11 cellular contexts compared by ENCODE assay signal in the genomic region with DNA sequence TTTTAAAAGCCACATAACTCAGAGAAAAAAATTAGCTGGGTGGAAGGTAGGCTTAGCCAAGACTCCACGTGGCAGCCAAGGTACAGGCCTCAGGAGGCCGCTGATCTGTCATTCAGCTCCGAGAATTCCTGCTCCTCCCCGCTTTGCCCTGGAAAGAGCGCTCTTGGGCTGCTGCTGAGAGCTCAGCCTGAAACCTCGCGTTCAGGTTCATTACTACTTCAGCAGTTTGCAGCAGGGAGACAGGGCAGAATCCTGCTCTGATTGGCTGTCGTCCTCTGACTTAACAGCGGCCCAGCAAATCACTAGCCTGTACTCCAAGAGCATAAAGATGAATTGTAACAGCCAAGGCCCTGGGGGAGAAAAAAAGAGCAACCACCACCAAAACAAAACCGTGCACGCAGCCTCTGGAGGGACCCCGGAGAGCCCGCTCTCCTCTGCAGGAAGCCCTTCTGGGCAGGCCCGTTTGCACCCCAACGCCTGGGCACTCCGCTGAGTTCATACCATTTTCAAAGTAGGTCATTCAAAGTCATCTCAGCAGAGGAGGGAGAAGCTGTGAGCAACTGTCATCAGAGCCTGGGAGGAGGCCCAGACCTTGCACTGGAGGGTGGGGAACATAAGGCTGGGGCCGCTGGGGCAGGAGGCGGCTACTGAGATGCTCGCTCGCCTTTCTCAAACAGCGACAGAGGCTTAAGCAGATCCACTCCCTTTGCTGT. TPM values are rescaled to one million over a fixed set of nuclear protein-coding genes. Genes with fewer than 3 reads are reported as not detected.
DNase-seq lines count a peak whose midpoint lies in the region; ATAC-seq and TF ChIP-seq lines count a peak whose summit lies in the region.
"Had no signal": no experiment of that assay in that cellular context is flagged by ENCODE, and none has a peak within 500 bp of the region (broad histone marks: within the 10 kb centered on the region; RNA-seq: fewer than 3 reads in every experiment).

No MANE protein-coding gene starts in this region.

- peak; percentile 11 for DNase-seq in SHP77 treated with DMSO at 0.1 percent for 48 hours (lab: John Stamatoyannopoulos, UW)
- DNase-seq in fibroblast of pulmonary artery (ENCODE audit: low read depth), result peak; percentile 66
- no peak for DNase-seq in lower lobe of right lung
- DNase-seq in thoracic aorta (ENCODE audit: low spot score), result no peak
- no peak for DNase-seq in activated T-cell treated with anti-CD3 and anti-CD28 coated beads, Interleukin-2, amount 50 U/mL, for 48 hours
- no peak for DNase-seq in NCI-H510A treated with DMSO at 0.1 percent for 48 hours (lab: John Stamatoyannopoulos, UW)
- no peak for DNase-seq in activated CD4-positive, alpha-beta T cell treated with anti-CD3 and anti-CD28 coated beads for 48 hours
- DNase-seq: effector CD8-positive, alpha-beta T cell; NCI-H1105 had no signal

- intact Hi-C loops in lower lobe of right lung (cut with DNase I), result no loop called here

- H3K4me3 ChIP-seq in fibroblast of pulmonary artery (replicated peaks; ENCODE audit: low read depth, low read length) (no peak overlapping the region), lower lobe of right lung (no peak overlapping the region), thoracic aorta (peak overlapping the region; percentile 48)
- H3K4me3 ChIP-seq: HAP-1 had no signal

- TF ChIP-seq CTCF in fibroblast of pulmonary artery (IDR thresholded peaks at IDR 0.05; ENCODE audit: low read length, missing control alignments) (no peak), lower lobe of right lung (IDR thresholded peaks at IDR 0.05) (no peak), thoracic aorta (IDR thresholded peaks at IDR 0.05) (no peak)

- H3K9me3 ChIP-seq in lower lobe of right lung (no peaks in the 10 kb centered on the region), thoracic aorta (no peaks in the 10 kb centered on the region)
- H3K9me3 ChIP-seq: HAP-1 had no signal

- H3K27me3 ChIP-seq in lower lobe of right lung (ENCODE audit: low read depth) (no peaks in the 10 kb centered on the region), thoracic aorta (replicated peaks; ENCODE audit: insufficient read depth) (no peaks in the 10 kb centered on the region)

- peak; percentile 19 to 23 for ATAC-seq in lower lobe of right lung
- ATAC-seq in thoracic aorta (ENCODE audit: insufficient number of reproducible peaks, low FRiP score, low read depth), result peak; percentile 76
- no peak for ATAC-seq in activated CD4-positive, CD25-positive, alpha-beta regulatory T cell treated with anti-CD3 and anti-CD28 coated beads, Interleukin-2, amount 50 U/mL, for 24 hours

- H3K27ac ChIP-seq in lower lobe of right lung (no peak overlapping the region), thoracic aorta (no peak overlapping the region)

- H3K4me1 ChIP-seq in lower lobe of right lung (no peaks in the 10 kb centered on the region), thoracic aorta (ENCODE audit: control insufficient read depth in 1 of 2, low read depth in 2 of 2) (peaks cover 0 to 28% of the 10 kb centered on the region in 2 donors)

- H3K36me3 ChIP-seq in lower lobe of right lung (no peaks in the 10 kb centered on the region), thoracic aorta (no peaks in the 10 kb centered on the region)
- H3K36me3 ChIP-seq: HAP-1 had no signal

RNA-seq across cellular contexts. Expression of a gene that starts 42.2 kb away (rescaled TPM):
- total RNA-seq in lower lobe of right lung, result 75.9 TPM
- total RNA-seq in thoracic aorta, result 10 to 100 TPM; 59.8 to 62.4 TPM

Comparison
In these comparisons a context has a peak if more than half of its experiments do, and no peak if none do; other contexts are left out.
1. DNase-seq: peak in SHP77 treated with DMSO at 0.1 percent for 48 hours (single experiment) and fibroblast of pulmonary artery (single experiment); none in lower lobe of right lung (single experiment), thoracic aorta (single experiment), activated T-cell treated with anti-CD3 and anti-CD28 coated beads, Interleukin-2, amount 50 U/mL, for 48 hours (0 of 2), NCI-H510A treated with DMSO at 0.1 percent for 48 hours (single experiment) and activated CD4-positive, alpha-beta T cell treated with anti-CD3 and anti-CD28 coated beads for 48 hours (single experiment).
2. ATAC-seq: peak in lower lobe of right lung (2 of 2) and thoracic aorta (single experiment); none in activated CD4-positive, CD25-positive, alpha-beta regulatory T cell treated with anti-CD3 and anti-CD28 coated beads, Interleukin-2, amount 50 U/mL, for 24 hours (0 of 2).